10 cellular contexts compared by ENCODE assay signal in genomic region chr11:76615950-76616349, GRCh38. TPM values are rescaled to one million over a fixed set of nuclear protein-coding genes. Genes with fewer than 3 reads are reported as not detected.
DNase-seq lines count a peak whose midpoint lies in the region; TF ChIP-seq lines count a peak whose summit lies in the region.
"Had no signal": no experiment of that assay in that cellular context is flagged by ENCODE, and none has a peak within 500 bp of the region (broad histone marks: within the 10 kb centered on the region; RNA-seq: fewer than 3 reads in every experiment).

No MANE protein-coding gene starts in this region.

- H3K4me2 ChIP-seq in fibroblast of lung (ENCODE audit: extremely low read depth, insufficient read depth, low read length) (no peak overlapping the region), osteoblast (ENCODE audit: insufficient read depth, low read length) (no peak overlapping the region)

- 0 out of 2 replicates have a peak overlapping the region, but pooled peaks have one; percentile 25 for H3K27ac ChIP-seq in RWPE1
- H3K27ac ChIP-seq in fibroblast of lung (ENCODE audit: insufficient read depth, low read length) = no peak overlapping the region
- H3K27ac ChIP-seq in osteoblast (ENCODE audit: low read depth, low read length) = peak overlapping the region; percentile 64

- H3K27me3 ChIP-seq in fibroblast of lung (ENCODE audit: control insufficient read depth, insufficient read depth, low read length) = no peaks in the 10 kb centered on the region
- H3K27me3 ChIP-seq in osteoblast (ENCODE audit: insufficient read depth, low read length) = no peaks in the 10 kb centered on the region

- H3K9me3 ChIP-seq in fibroblast of lung (ENCODE audit: control insufficient read depth, insufficient read depth, low read depth, low read length) (no peaks in the 10 kb centered on the region), osteoblast (ENCODE audit: low read depth, low read length) (no peaks in the 10 kb centered on the region)

- H4K20me1 ChIP-seq in fibroblast of lung (ENCODE audit: control insufficient read depth, extremely low read depth, insufficient read depth, low read length) (no peaks in the 10 kb centered on the region), osteoblast (ENCODE audit: insufficient read depth, low read length) (no peaks in the 10 kb centered on the region)

- POLR2A ChIA-PET in RWPE1 (lab: Yijun Ruan, JAX; ENCODE audit: low non-redundant PET) = no interaction called here

- H3K4me3 ChIP-seq in fibroblast of lung (replicated peaks in 1 of 4; ENCODE audit: control extremely low read depth in 1 of 4, insufficient read depth in 1 of 4, low read depth in 3 of 4, low read length in 4 of 4) (no peak overlapping the region), osteoblast (ENCODE audit: insufficient read depth, low read length) (no peak overlapping the region)

- CTCF ChIA-PET in RWPE1 (lab: Yijun Ruan, JAX) = no interaction called here

- H3K9ac ChIP-seq in fibroblast of lung (ENCODE audit: insufficient read depth, low read length) = no peak overlapping the region

- DNase-seq in Ammon's horn (ENCODE audit: low spot score) (peak; percentile 39), RWPE1 (ENCODE audit: low spot score) (peak; percentile 12), fibroblast of lung (ENCODE audit: low read depth in 2 of 2) (peak; percentile 49 to 62), osteoblast (ENCODE audit: insufficient read length, low spot score, missing footprints) (peak; percentile 97), NCI-H345 (lab: John Stamatoyannopoulos, UW) (no peak), nucleus accumbens (lab: John Stamatoyannopoulos, UW) (no peak), activated gamma-delta T cell treated with Interleukin-2 at 50 U/mL for 16 hours (no peak), cortex of kidney (lab: John Stamatoyannopoulos, UW) (no peak)
- DNase-seq: activated gamma-delta T cell, AML-193 had no signal

- no peak overlapping the region for H2AFZ ChIP-seq in fibroblast of lung (ENCODE audit: low read length)
- peak overlapping the region; percentile 47 for H2AFZ ChIP-seq in osteoblast (ENCODE audit: low read length)

- H3K4me1 ChIP-seq in fibroblast of lung (ENCODE audit: control insufficient read depth, extremely low read depth, insufficient read depth, low read length) (peaks cover 2% of the 10 kb centered on the region), osteoblast (ENCODE audit: insufficient read depth, low read length) (peaks cover 42% of the 10 kb centered on the region)

- no peak for TF ChIP-seq CTCF in RWPE1 (conservative IDR thresholded peaks at IDR 0.05; ENCODE audit: low read depth)
- TF ChIP-seq CTCF in fibroblast of lung (conservative IDR thresholded peaks at IDR 0.05 in 1 of 2, IDR thresholded peaks at IDR 0.05 in 1 of 2; ENCODE audit: low read depth in 1 of 2, low read length in 2 of 2) = no peak
- no peak for TF ChIP-seq CTCF in osteoblast (IDR thresholded peaks at IDR 0.05; ENCODE audit: extremely low read depth, low read depth, low read length)

- H3K36me3 ChIP-seq in fibroblast of lung (ENCODE audit: control insufficient read depth, insufficient read depth, low read length) (no peaks in the 10 kb centered on the region), osteoblast (ENCODE audit: insufficient read depth, low read length) (no peaks in the 10 kb centered on the region)

- H3K79me2 ChIP-seq in fibroblast of lung (ENCODE audit: control insufficient read depth, insufficient read depth, low read length) (no peaks in the 10 kb centered on the region), osteoblast (ENCODE audit: insufficient read depth, low read length) (no peaks in the 10 kb centered on the region)

RNA-seq across cellular contexts. Expression of gene LRRC32, which starts 54.6 kb away (rescaled TPM):
- total RNA-seq in fibroblast of lung (15.4 and 19.2 TPM in 2 replicates), osteoblast (37.6 and 41.3 TPM in 2 replicates)
- 18.9 and 103 TPM in 2 replicates for polyA plus RNA-seq in fibroblast of lung
- 39.6 and 236 TPM in 2 replicates for polyA plus RNA-seq in fibroblast of lung (2012)
- 79.7 and 528 TPM in 2 replicates for polyA minus RNA-seq in fibroblast of lung (ENCODE audit: low replicate concordance)

Comparison
In these comparisons a context has a peak if more than half of its experiments do, and no peak if none do; other contexts are left out.
1. DNase-seq: peak in Ammon's horn (single experiment), RWPE1 (single experiment), fibroblast of lung (2 of 2) and osteoblast (single experiment); none in NCI-H345 (single experiment), nucleus accumbens (0 of 56), activated gamma-delta T cell treated with Interleukin-2 at 50 U/mL for 16 hours (single experiment) and cortex of kidney (single experiment).